Comparison of ENCODE assay signal across 23 cellular contexts in the genomic region with DNA sequence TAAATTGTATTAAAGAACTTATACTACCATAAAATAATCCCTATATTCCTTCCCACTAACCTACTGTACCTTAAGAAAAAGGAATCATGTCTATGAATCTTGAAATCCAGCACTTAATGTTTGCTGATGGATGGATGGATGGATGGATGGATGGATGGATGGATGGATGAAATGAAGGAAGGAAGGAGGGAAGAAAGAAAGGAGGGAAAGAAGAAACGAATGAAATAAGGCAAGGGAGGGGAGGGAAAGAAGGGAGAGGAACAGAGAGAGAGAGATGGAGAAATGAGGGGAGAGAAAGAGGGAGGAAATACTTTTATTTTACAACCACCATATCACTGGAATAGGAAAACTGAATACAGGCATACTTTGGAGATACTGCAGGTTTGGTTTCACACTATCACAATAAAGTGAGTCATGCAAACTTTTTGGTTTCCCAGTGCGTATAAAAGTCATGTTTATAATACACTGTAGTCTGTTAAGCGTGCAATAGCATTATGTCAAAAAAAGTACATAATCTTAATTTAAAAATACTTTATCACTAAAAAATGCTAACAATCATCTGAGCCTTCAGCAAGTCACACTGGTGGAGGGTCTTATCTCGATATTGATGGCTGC.
DNase-seq lines count a peak whose midpoint lies in the region; ATAC-seq, FAIRE-seq and TF ChIP-seq lines count a peak whose summit lies in the region.
"Had no signal": no experiment of that assay in that cellular context is flagged by ENCODE, and none has a peak within 500 bp of the region (broad histone marks: within the 10 kb centered on the region; RNA-seq: fewer than 3 reads in every experiment).

No MANE protein-coding gene starts in this region.

- TF ChIP-seq CTCF in HepG2 (CRISPR knock-in tag; IDR thresholded peaks at IDR 0.05): no peak
- TF ChIP-seq CTCF in right lobe of liver (IDR thresholded peaks at IDR 0.05): no peak
- no peak for TF ChIP-seq CTCF in HEK293 (tag by site-specific recombination; IDR thresholded peaks at IDR 0.05)
- no peak for TF ChIP-seq CTCF in choroid plexus epithelial cell (conservative IDR thresholded peaks at IDR 0.05; ENCODE audit: low read depth, low read length)
- TF ChIP-seq CTCF in upper lobe of left lung (IDR thresholded peaks at IDR 0.05): no peak

- no peak overlapping the region for H3K4me2 ChIP-seq in HepG2 (ENCODE audit: low read depth, low read length)
- H3K4me2 ChIP-seq: BLaER1, GM23338 had no signal

- H3K4me3 Mint-ChIP-seq in activated T-helper 1 cell treated with anti-CD3 and anti-CD28 coated beads, Interleukin-12 subunit alpha, Interleukin-12 subunit beta, Interleukin-2, Interleukin-4 antibody, amounts not matched to agents 30 ng/mL and 10 ng/mL and 1 ng/mL, durations not matched to agents 14 hours and 24 hours and 36 hours: no peak overlapping the region
- H3K4me3 Mint-ChIP-seq: B cell; CD14-positive monocyte; CD4-positive, alpha-beta T cell; CD8-positive, alpha-beta memory T cell; GM23338; H9; HFFc6 had no signal

- H3K4me3 ChIP-seq in HepG2 (replicated peaks in 1 of 3; ENCODE audit: insufficient read depth in 1 of 3, low read depth in 2 of 3, low read length in 3 of 3) (no peak overlapping the region), right lobe of liver (no peak overlapping the region), HEK293 (ENCODE audit: low read depth, low read length) (no peak overlapping the region), choroid plexus epithelial cell (ENCODE audit: low read depth, low read length) (no peak overlapping the region), upper lobe of left lung (no peak overlapping the region)
- H3K4me3 ChIP-seq: BLaER1, GM23338 had no signal

- in situ Hi-C loops in HepG2 (cut with HindIII; ENCODE audit: extremely low pct_ligation_motif_present, low pct_unique_long_range_greater_than_20kb): no loop called here

- H3K4me1 ChIP-seq in HepG2 (ENCODE audit: insufficient read depth, low read length) (peaks cover 9% of the 10 kb centered on the region; the same call in 1 of the 2 replicates), right lobe of liver (peaks cover 0 to 2% (median 0%) of the 10 kb centered on the region in 4 donors), HEK293 (ENCODE audit: control insufficient read depth, insufficient read depth, low read length) (peaks cover 3% of the 10 kb centered on the region; the same call in 1 of the 2 replicates), upper lobe of left lung (peaks cover 0 to 24% (median 0%) of the 10 kb centered on the region in 4 donors)

- H3K36me3 Mint-ChIP-seq in activated T-helper 1 cell treated with anti-CD3 and anti-CD28 coated beads, Interleukin-12 subunit alpha, Interleukin-12 subunit beta, Interleukin-2, Interleukin-4 antibody, amounts not matched to agents 30 ng/mL and 10 ng/mL and 1 ng/mL, durations not matched to agents 14 hours and 24 hours and 36 hours (ENCODE audit: low read depth): peaks cover 4% of the 10 kb centered on the region

- H3K9me3 ChIP-seq in HepG2 (ENCODE audit: low read length): no peaks in the 10 kb centered on the region
- no peaks in the 10 kb centered on the region for H3K9me3 ChIP-seq in right lobe of liver
- H3K9me3 ChIP-seq in HEK293 (ENCODE audit: control insufficient read depth, insufficient read depth, low read depth, low read length): no peaks in the 10 kb centered on the region
- H3K9me3 ChIP-seq in upper lobe of left lung: no peaks in the 10 kb centered on the region

- no peaks in the 10 kb centered on the region for H3K79me2 ChIP-seq in HepG2 (ENCODE audit: insufficient read depth, low read length)

- ATAC-seq in HepG2: no peak
- ATAC-seq in right lobe of liver: no peak
- no peak for ATAC-seq in upper lobe of left lung (ENCODE audit: low FRiP score in 2 of 2)
- ATAC-seq: GM23338, HCT116 had no signal

- POLR2A ChIA-PET in HepG2 (lab: Yijun Ruan, JAX): no interaction called here
- POLR2A ChIA-PET in HEK293 (lab: Yijun Ruan, JAX): no interaction called here

- FAIRE-seq in HepG2 (lab: Jason Lieb, UNC): no peak
- FAIRE-seq: A204.1, GM12891, GM18507 had no signal

- TF ChIP-seq EP300 in HepG2 (IDR thresholded peaks at IDR 0.05; ENCODE audit: low read depth in 2 of 2, low read length in 2 of 2) (no peak), HepG2 (CRISPR knock-in tag; IDR thresholded peaks at IDR 0.05; ENCODE audit: borderline replicate concordance) (no peak), upper lobe of left lung (IDR thresholded peaks at IDR 0.05) (no peak)

- no peaks in the 10 kb centered on the region for H3K4me1 Mint-ChIP-seq in activated T-helper 1 cell treated with anti-CD3 and anti-CD28 coated beads, Interleukin-12 subunit alpha, Interleukin-12 subunit beta, Interleukin-2, Interleukin-4 antibody, amounts not matched to agents 30 ng/mL and 10 ng/mL and 1 ng/mL, durations not matched to agents 14 hours and 24 hours and 36 hours (ENCODE audit: low read depth)

- no peak for TF ChIP-seq RAD21 in HepG2 (CRISPR knock-in tag; IDR thresholded peaks at IDR 0.05)

- H3K36me3 ChIP-seq in HepG2 (replicated peaks in 1 of 2; ENCODE audit: control insufficient read depth in 1 of 2, insufficient read depth in 2 of 2, low read length in 2 of 2) (0 out of 5 replicates have a peak, but pooled peaks cover 0 to 2% of the 10 kb centered on the region in 2 experiments), right lobe of liver (no peaks in the 10 kb centered on the region), HEK293 (ENCODE audit: control insufficient read depth in 2 of 2, insufficient read depth in 1 of 2, low read length in 2 of 2) (no peaks in the 10 kb centered on the region), upper lobe of left lung (no peaks in the 10 kb centered on the region)

- CTCF ChIA-PET in HepG2 (lab: Yijun Ruan, JAX; ENCODE audit: low intra/inter-chr PET ratio, low total read pairs) (no interaction called here), HEK293 (lab: Yijun Ruan, JAX) (no interaction called here)

- H3K27me3 ChIP-seq in HepG2 (ENCODE audit: control insufficient read depth in 1 of 2, insufficient read depth in 2 of 2, low read length in 2 of 2) (no peaks in the 10 kb centered on the region), right lobe of liver (no peaks in the 10 kb centered on the region), upper lobe of left lung (no peaks in the 10 kb centered on the region)
- H3K27me3 ChIP-seq: BLaER1 had no signal

- no peak overlapping the region for H3K9ac ChIP-seq in HepG2 (ENCODE audit: insufficient read depth, low read depth, low read length)
- H3K9ac ChIP-seq: BLaER1 had no signal

- 93% methylated on average over 4 of the region's 4 CpGs for WGBS in HepG2 (ENCODE audit: low lambda C conversion rate)
- 91% methylated on average over 4 of the region's 4 CpGs for WGBS in right lobe of liver (ENCODE audit: insufficient coverage, low coverage, low lambda C conversion rate, missing lambda C conversion rate)
- WGBS in upper lobe of left lung, 2 donors: 95 to 96% methylated on average over 4 of the region's 4 CpGs

- 0 out of 2 replicates have a peak, but pooled peaks cover 2% of the 10 kb centered on the region for H4K20me1 ChIP-seq in HepG2 (ENCODE audit: insufficient read depth, low read length)
- H4K20me1 ChIP-seq: BLaER1 had no signal

- no peak for DNase-seq in HepG2 (ENCODE audit: low spot score)
- no peak for DNase-seq in right lobe of liver
- DNase-seq in activated T-helper 1 cell treated with anti-CD3 and anti-CD28 coated beads, Interleukin-12 subunit alpha, Interleukin-12 subunit beta, Interleukin-2, Interleukin-4 antibody, amounts not matched to agents 30 ng/mL and 10 ng/mL and 1 ng/mL, durations not matched to agents 14 hours and 24 hours and 36 hours (ENCODE audit: low spot score): no peak
- DNase-seq in choroid plexus epithelial cell (ENCODE audit: low read depth): peak; percentile 13
- DNase-seq in DMS79 treated with DMSO at 0.1 percent for 48 hours (lab: John Stamatoyannopoulos, UW): no peak
- DNase-seq in NCI-H1092 treated with DMSO at 0.1 percent for 48 hours (lab: John Stamatoyannopoulos, UW): no peak
- no peak for DNase-seq in upper lobe of left lung
- DNase-seq: Calu3; CD4-positive, alpha-beta T cell; CD8-positive, alpha-beta memory T cell; GF-D8; H9; HFFc6 had no signal

- TF ChIP-seq POLR2A in HepG2 (IDR thresholded peaks at IDR 0.05; ENCODE audit: insufficient read depth in 1 of 2, low read depth in 2 of 2, low read length in 2 of 2) (no peak), right lobe of liver (IDR thresholded peaks at IDR 0.05) (no peak), upper lobe of left lung (IDR thresholded peaks at IDR 0.05) (no peak)

- H3K27ac ChIP-seq in HepG2 (ENCODE audit: extremely low read length, insufficient read depth, low read length) (no peak overlapping the region), right lobe of liver (no peak overlapping the region), HEK293 (ENCODE audit: extremely low read depth, low read depth, low read length) (no peak overlapping the region), upper lobe of left lung (no peak overlapping the region)
- H3K27ac ChIP-seq: 22Rv1, BLaER1 had no signal

- intact Hi-C loops in HepG2 (cut with micrococcal nuclease; ENCODE audit: unreplicated experiment) (no loop called here), right lobe of liver (cut with DNase I) (no loop called here)
- intact Hi-C loops in activated T-helper 1 cell treated with anti-CD3 and anti-CD28 coated beads, Interleukin-12 subunit alpha, Interleukin-12 subunit beta, Interleukin-2, Interleukin-4 antibody, amounts not matched to agents 30 ng/mL and 10 ng/mL and 1 ng/mL, durations not matched to agents 14 hours and 24 hours and 36 hours (cut with micrococcal nuclease): no loop called here

- no peaks in the 10 kb centered on the region for H3K9me3 Mint-ChIP-seq in activated T-helper 1 cell treated with anti-CD3 and anti-CD28 coated beads, Interleukin-12 subunit alpha, Interleukin-12 subunit beta, Interleukin-2, Interleukin-4 antibody, amounts not matched to agents 30 ng/mL and 10 ng/mL and 1 ng/mL, durations not matched to agents 14 hours and 24 hours and 36 hours
- H3K9me3 Mint-ChIP-seq: CD8-positive, alpha-beta memory T cell; GM23338; HFFc6 had no signal

- H3K27ac Mint-ChIP-seq in activated T-helper 1 cell treated with anti-CD3 and anti-CD28 coated beads, Interleukin-12 subunit alpha, Interleukin-12 subunit beta, Interleukin-2, Interleukin-4 antibody, amounts not matched to agents 30 ng/mL and 10 ng/mL and 1 ng/mL, durations not matched to agents 14 hours and 24 hours and 36 hours: peak overlapping the region; percentile 22
- H3K27ac Mint-ChIP-seq: B cell; CD14-positive monocyte; CD4-positive, alpha-beta T cell; GM23338; H9; HFFc6 had no signal

- no peak overlapping the region for H2AFZ ChIP-seq in HepG2 (ENCODE audit: low read length)
- H2AFZ ChIP-seq: GM23338 had no signal

- H3K27me3 Mint-ChIP-seq in activated T-helper 1 cell treated with anti-CD3 and anti-CD28 coated beads, Interleukin-12 subunit alpha, Interleukin-12 subunit beta, Interleukin-2, Interleukin-4 antibody, amounts not matched to agents 30 ng/mL and 10 ng/mL and 1 ng/mL, durations not matched to agents 14 hours and 24 hours and 36 hours (ENCODE audit: insufficient read depth): no peaks in the 10 kb centered on the region
- H3K27me3 Mint-ChIP-seq: B cell; CD4-positive, alpha-beta T cell had no signal

- no TSS peak for BruUV-seq in HepG2 (replicated peaks; lab: Mats Ljungman, UMichigan)

TF ChIP-seq in HepG2, 621 proteins besides CTCF, POLR2A, EP300 and RAD21 (continues in another document):
- TF ChIP-seq HNRNPK (IDR thresholded peaks at IDR 0.05; ENCODE audit: low read depth, low read length, poor library complexity, severe bottlenecking): peak; percentile 47
